12 cellular contexts compared by ENCODE assay signal in the genomic region with DNA sequence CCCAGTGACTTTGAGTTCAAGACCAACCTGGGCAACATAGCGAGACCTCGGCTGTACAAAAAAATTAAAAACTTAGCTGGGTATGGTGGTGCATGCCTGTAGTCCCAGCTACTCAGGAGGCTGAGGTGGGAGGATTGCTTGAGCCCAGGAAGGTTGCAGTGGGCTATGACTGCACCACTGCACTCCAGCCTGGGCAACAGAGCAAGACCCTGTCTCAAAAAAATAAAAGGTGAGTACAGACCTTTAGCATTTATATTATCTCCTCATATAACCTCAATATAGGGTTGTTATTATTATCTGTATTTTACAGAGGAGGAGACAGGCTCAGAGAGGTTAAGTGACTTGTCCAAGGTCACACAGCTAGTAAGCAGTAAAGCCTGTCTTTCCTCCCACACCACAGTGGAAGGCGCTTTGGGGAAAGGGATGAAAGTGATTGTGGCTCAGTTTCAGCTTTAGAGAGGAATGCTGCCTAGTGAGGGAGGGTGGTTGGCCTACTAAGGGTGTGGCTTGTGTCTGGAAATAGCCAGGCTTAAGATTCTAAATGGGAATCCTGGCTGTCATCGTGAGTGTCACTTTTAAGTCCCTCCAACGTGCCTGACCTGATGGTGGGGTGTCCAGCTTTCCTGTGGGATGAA. TPM values are rescaled to one million over a fixed set of nuclear protein-coding genes. Genes with fewer than 3 reads are reported as not detected.
DNase-seq lines count a peak whose midpoint lies in the region; ATAC-seq, FAIRE-seq and TF ChIP-seq lines count a peak whose summit lies in the region.
"Had no signal": no experiment of that assay in that cellular context is flagged by ENCODE, and none has a peak within 500 bp of the region (broad histone marks: within the 10 kb centered on the region; RNA-seq: fewer than 3 reads in every experiment).

No MANE protein-coding gene starts in this region.

- peak overlapping the region; percentile 63 to 79 (median 68) for H3K9ac ChIP-seq in skeletal muscle tissue (ENCODE audit: low read depth in 1 of 3, low read length in 3 of 3)

- H3K4me1 ChIP-seq in cardiac muscle cell (ENCODE audit: low read depth) = peaks cover 14% of the 10 kb centered on the region
- H3K4me1 ChIP-seq in skeletal muscle tissue (ENCODE audit: control insufficient read depth in 3 of 3, insufficient read depth in 3 of 3, low read length in 3 of 3) = peaks cover 75 to 80% (median 79%) of the 10 kb centered on the region in 3 donors

- DNase-seq in GM12892 (ENCODE audit: insufficient read length) = no peak
- DNase-seq in WTC11 (ENCODE audit: low spot score) = no peak
- no peak for DNase-seq in cardiac muscle cell (ENCODE audit: low read depth in 1 of 2, low spot score in 1 of 2)
- no peak for DNase-seq in middle frontal gyrus (ENCODE audit: extremely low spot score, low spot score)
- DNase-seq in H4 (ENCODE audit: low spot score) = no peak
- DNase-seq: DMS79 treated with DMSO at 0.1 percent for 48 hours, HCEC 1CT, NCI-H1436 treated with DMSO at 0.1 percent for 48 hours had no signal

- CTCF ChIA-PET in WTC11 (lab: Charles Lee) = no interaction called here

- H3K27ac ChIP-seq in cardiac muscle cell (peak overlapping the region; percentile 57), skeletal muscle tissue (ENCODE audit: low read depth, low read length) (peak overlapping the region; percentile 96)
- H3K27ac ChIP-seq: HL-60 had no signal

- H3K27ac Mint-ChIP-seq in WTC11 = no peak overlapping the region

- H3K27me3 ChIP-seq in cardiac muscle cell = no peaks in the 10 kb centered on the region
- H3K27me3 ChIP-seq in skeletal muscle tissue (ENCODE audit: control insufficient read depth in 3 of 3, insufficient read depth in 3 of 3, low read length in 3 of 3) = no peaks in the 10 kb centered on the region

- H3K36me3 ChIP-seq in cardiac muscle cell (no peaks in the 10 kb centered on the region), skeletal muscle tissue (ENCODE audit: control insufficient read depth in 3 of 3, insufficient read depth in 3 of 3, low read length in 3 of 3) (peaks cover 14 to 37% (median 37%) of the 10 kb centered on the region in 3 donors)

- H3K9me3 ChIP-seq in cardiac muscle cell (ENCODE audit: low read depth) (no peaks in the 10 kb centered on the region), skeletal muscle tissue (ENCODE audit: control insufficient read depth in 3 of 3, low read length in 3 of 3) (no peaks in the 10 kb centered on the region)

- H3K4me1 Mint-ChIP-seq in WTC11 = peaks cover 21% of the 10 kb centered on the region

- POLR2A ChIA-PET in WTC11 (lab: Charles Lee) = no interaction called here

- no peak for TF ChIP-seq CTCF in WTC11 (IDR thresholded peaks at IDR 0.05)
- no peak for TF ChIP-seq CTCF in cardiac muscle cell (IDR thresholded peaks at IDR 0.05; ENCODE audit: low read depth, low read length)

- peaks cover 41% of the 10 kb centered on the region for H3K36me3 Mint-ChIP-seq in WTC11

- H3K4me3 Mint-ChIP-seq in WTC11 = no peak overlapping the region
- H3K4me3 Mint-ChIP-seq: central memory CD8-positive, alpha-beta T cell had no signal

- H3K9me3 Mint-ChIP-seq in WTC11 = no peaks in the 10 kb centered on the region
- H3K9me3 Mint-ChIP-seq: central memory CD8-positive, alpha-beta T cell had no signal

- peak; percentile 24 for FAIRE-seq in GM12892 (lab: Jason Lieb, UNC)

- no peaks in the 10 kb centered on the region for H3K27me3 Mint-ChIP-seq in WTC11 (ENCODE audit: low read depth)
- H3K27me3 Mint-ChIP-seq: central memory CD8-positive, alpha-beta T cell had no signal

- no peak overlapping the region for H3K4me3 ChIP-seq in cardiac muscle cell
- no peak overlapping the region for H3K4me3 ChIP-seq in skeletal muscle tissue (ENCODE audit: low read length in 3 of 3)

- TF ChIP-seq POLR2A in GM12892 (IDR thresholded peaks at IDR 0.05; ENCODE audit: low read depth, low read length) = no peak

- ATAC-seq in WTC11 (no peak), HG03354 (IDR thresholded peaks at IDR 0.05; ENCODE audit: poor library complexity, severe bottlenecking, unreplicated experiment) (no peak)

TF ChIP-seq in WTC11, 78 proteins besides CTCF, POLR2A, EP300 and RAD21:
- TF ChIP-seq NFE2L1 (CRISPR knock-in tag; IDR thresholded peaks at IDR 0.05) (no peak), ZNF121 (CRISPR knock-in tag; IDR thresholded peaks at IDR 0.05) (peak; percentile 27; the same call in 1 of the 2 replicates)
TF ChIP-seq in WTC11: peak in this region for 1.

RNA-seq across cellular contexts. Expression of gene TPCN1, which starts 7.2 kb away (rescaled TPM):
- 23.5 TPM for polyA plus RNA-seq in GM12892 (2012; ENCODE audit: missing spikeins)
- total RNA-seq in WTC11 (2021) = 29.0 to 32.7 TPM (median 30.7 TPM) in 3 replicates
- total RNA-seq in cardiac muscle cell = 11.1 and 24.2 TPM in 2 replicates
- 13.4 and 31.1 TPM in 2 replicates for polyA plus RNA-seq in cardiac muscle cell
- 11.0 TPM for total RNA-seq in skeletal muscle tissue
- 5.3 and 5.4 TPM in 2 replicates for total RNA-seq in H4 (2014; rRNA removed; shearing (Covaris generic))

RNA-seq across cellular contexts. Expression of gene RITA1, which starts 43.0 kb away (rescaled TPM):
- polyA plus RNA-seq in GM12892 (2012; ENCODE audit: missing spikeins) = 10.5 TPM
- 26.4 to 29.3 TPM (median 27.1 TPM) in 3 replicates for total RNA-seq in WTC11 (2021)
- total RNA-seq in cardiac muscle cell = 40.7 and 44.4 TPM in 2 replicates
- polyA plus RNA-seq in cardiac muscle cell = 36.1 and 39.7 TPM in 2 replicates
- 10.4 TPM for total RNA-seq in skeletal muscle tissue
- 17.9 and 20.8 TPM in 2 replicates for total RNA-seq in H4 (2014; rRNA removed; shearing (Covaris generic))

RNA-seq across cellular contexts. Expression of gene DDX54, which starts 43.2 kb away (rescaled TPM):
- polyA plus RNA-seq in GM12892 (2012; ENCODE audit: missing spikeins) = 27.4 TPM
- total RNA-seq in WTC11 (2021) = 120 to 151 TPM (median 123 TPM) in 3 replicates
- 72.6 and 148 TPM in 2 replicates for total RNA-seq in cardiac muscle cell
- 49.2 and 59.7 TPM in 2 replicates for polyA plus RNA-seq in cardiac muscle cell
- 29.7 TPM for total RNA-seq in skeletal muscle tissue
- total RNA-seq in H4 (2014; rRNA removed; shearing (Covaris generic)) = 24.4 and 45.0 TPM in 2 replicates
